Comparison of ENCODE assay signal across 30 cellular contexts in the genomic region with DNA sequence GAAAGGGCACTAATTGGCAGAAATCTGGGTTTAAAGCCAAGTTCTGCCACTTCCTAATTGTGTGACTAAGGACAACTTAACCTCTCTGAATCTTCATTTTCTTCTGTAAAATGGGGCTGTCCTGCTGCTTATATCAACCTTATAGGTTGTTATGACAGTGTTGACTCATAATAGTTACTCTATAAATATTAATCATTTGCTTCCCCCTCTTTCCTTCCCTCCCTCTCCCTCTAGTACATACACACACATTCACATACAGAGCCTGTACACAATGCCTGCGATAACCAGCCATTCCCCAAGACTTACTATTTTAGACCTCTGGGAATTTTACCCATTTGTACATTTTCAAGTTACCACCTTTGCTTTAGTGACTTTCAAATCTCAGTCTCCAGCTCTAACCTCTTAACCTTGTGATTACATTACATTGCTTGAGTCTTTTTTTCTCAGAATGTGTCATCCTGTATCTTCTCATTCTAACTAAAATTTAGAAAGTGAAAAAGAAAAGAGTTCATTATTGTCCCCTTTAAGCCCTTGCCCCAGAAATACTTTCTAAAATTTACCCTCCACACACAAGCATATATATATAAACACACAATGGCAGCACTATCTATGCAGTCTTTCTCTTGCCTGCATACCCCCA. TPM values are rescaled to one million over a fixed set of nuclear protein-coding genes. Genes with fewer than 3 reads are reported as not detected.
DNase-seq lines count a peak whose midpoint lies in the region; ATAC-seq, FAIRE-seq and TF ChIP-seq lines count a peak whose summit lies in the region.
"Had no signal": no experiment of that assay in that cellular context is flagged by ENCODE, and none has a peak within 500 bp of the region (broad histone marks: within the 10 kb centered on the region; RNA-seq: fewer than 3 reads in every experiment).

No MANE protein-coding gene starts in this region.

- TF ChIP-seq CTCF in Calu3 (IDR thresholded peaks at IDR 0.05; ENCODE audit: unreplicated experiment) = no peak
- TF ChIP-seq CTCF in fibroblast of pulmonary artery (IDR thresholded peaks at IDR 0.05; ENCODE audit: low read length, missing control alignments) = no peak

- FAIRE-seq in frontal cortex (lab: Jason Lieb, UNC) = no peak
- FAIRE-seq: HepG2 had no signal

- H3K9me3 Mint-ChIP-seq in Calu3 (ENCODE audit: low read depth, unreplicated experiment) = no peaks in the 10 kb centered on the region
- H3K9me3 Mint-ChIP-seq: activated CD4-positive, alpha-beta T cell treated with anti-CD3 and anti-CD28 coated beads, Interleukin-2, amount 10 ng/mL, durations not matched to agents 24 days and 14 days; CD4-positive, alpha-beta T cell had no signal

- intact Hi-C loops in Calu3 (cut with micrococcal nuclease; ENCODE audit: unreplicated experiment) = no loop called here

- H3K27ac Mint-ChIP-seq in Calu3 (ENCODE audit: unreplicated experiment) = peak overlapping the region; percentile 45
- H3K27ac Mint-ChIP-seq: activated CD4-positive, alpha-beta T cell treated with anti-CD3 and anti-CD28 coated beads, Interleukin-2, amount 10 ng/mL, durations not matched to agents 24 days and 14 days; CD4-positive, alpha-beta T cell; naive B cell; T-helper 17 cell had no signal

- no peaks in the 10 kb centered on the region for H3K27me3 Mint-ChIP-seq in Calu3 (ENCODE audit: unreplicated experiment)

- no TSS peak for BruUV-seq in Calu3 (replicated peaks; lab: Mats Ljungman, UMichigan)

- CTCF ChIA-PET in Calu3 (lab: Charles Lee) = no interaction called here

- H3K36me3 Mint-ChIP-seq in Calu3 (ENCODE audit: insufficient read depth, unreplicated experiment) = no peaks in the 10 kb centered on the region
- H3K36me3 Mint-ChIP-seq: naive B cell had no signal

- DNase-seq in Calu3 (no peak), ELR (ENCODE audit: low read depth) (peak; percentile 68), fibroblast of pulmonary artery (ENCODE audit: low read depth) (peak; percentile 12), frontal cortex (ENCODE audit: low spot score in 2 of 2) (no peak)
- no peak for DNase-seq in effector CD4-positive, alpha-beta T cell
- DNase-seq: activated CD4-positive, alpha-beta T cell treated with anti-CD3 and anti-CD28 coated beads, Interleukin-2, amount 10 ng/mL, durations not matched to agents 24 days and 14 days; activated CD8-positive, alpha-beta memory T cell treated with anti-CD3 and anti-CD28 coated beads, Interleukin-2, amount 50 U/mL, for 4 hours; activated gamma-delta T cell; CD4-positive, alpha-beta T cell; central memory CD4-positive, alpha-beta T cell; dermis blood vessel endothelial cell; DMS 273 treated with DMSO at 0.1 percent for 48 hours; foreskin melanocyte; naive B cell; NCI-H2171 treated with DMSO at 0.1 percent for 48 hours; NCI-H524; sigmoid colon; stimulated activated CD4-positive, alpha-beta T cell treated with anti-CD3 and anti-CD28 coated beads, Interleukin-15, amount 100 ng/mL, for 24 hours; T-helper 17 cell; transverse colon had no signal

- ATAC-seq in SK-N-SH treated with all-trans-retinoic acid at 6 μM for 48 hours = peak; percentile 56
- no peak for ATAC-seq in HG03135 (IDR thresholded peaks at IDR 0.05; ENCODE audit: unreplicated experiment)
- ATAC-seq: HepG2, left lobe of liver, T-helper 17 cell had no signal

- no peak overlapping the region for H3K4me3 Mint-ChIP-seq in Calu3 (ENCODE audit: low read depth, unreplicated experiment)
- H3K4me3 Mint-ChIP-seq: activated CD4-positive, alpha-beta T cell treated with anti-CD3 and anti-CD28 coated beads, Interleukin-2, amount 10 ng/mL, durations not matched to agents 24 days and 14 days; CD4-positive, alpha-beta T cell; naive B cell; T-helper 17 cell had no signal

- no peak overlapping the region for H3K4me3 ChIP-seq in fibroblast of pulmonary artery (replicated peaks; ENCODE audit: low read depth, low read length)
- H3K4me3 ChIP-seq: hepatocyte, prostate gland, sigmoid colon, transverse colon had no signal

- peaks cover 12% of the 10 kb centered on the region for H3K4me1 Mint-ChIP-seq in Calu3 (ENCODE audit: low read depth, unreplicated experiment)
- H3K4me1 Mint-ChIP-seq: naive B cell, T-helper 17 cell had no signal

TF ChIP-seq in SK-N-SH treated with all-trans-retinoic acid at 6 μM for 48 hours, 23 proteins besides CTCF, POLR2A, EP300 and RAD21:
- TF ChIP-seq, protein P1, sequence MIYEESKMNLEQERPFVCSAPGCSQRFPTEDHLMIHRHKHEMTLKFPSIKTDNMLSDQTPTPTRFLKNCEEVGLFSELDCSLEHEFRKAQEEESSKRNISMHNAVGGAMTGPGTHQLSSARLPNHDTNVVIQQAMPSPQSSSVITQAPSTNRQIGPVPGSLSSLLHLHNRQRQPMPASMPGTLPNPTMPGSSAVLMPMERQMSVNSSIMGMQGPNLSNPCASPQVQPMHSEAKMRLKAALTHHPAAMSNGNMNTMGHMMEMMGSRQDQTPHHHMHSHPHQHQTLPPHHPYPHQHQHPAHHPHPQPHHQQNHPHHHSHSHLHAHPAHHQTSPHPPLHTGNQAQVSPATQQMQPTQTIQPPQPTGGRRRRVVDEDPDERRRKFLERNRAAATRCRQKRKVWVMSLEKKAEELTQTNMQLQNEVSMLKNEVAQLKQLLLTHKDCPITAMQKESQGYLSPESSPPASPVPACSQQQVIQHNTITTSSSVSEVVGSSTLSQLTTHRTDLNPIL (CRISPR knock-in tag; IDR thresholded peaks at IDR 0.05; ENCODE audit: low read depth) = no peak
- TF ChIP-seq ZNF8 (CRISPR knock-in tag; IDR thresholded peaks at IDR 0.05) (no peak), ZNF70 (CRISPR knock-in tag; IDR thresholded peaks at IDR 0.05) (no peak), OSR1 (CRISPR knock-in tag; IDR thresholded peaks at IDR 0.05) (no peak), ZNF565 (CRISPR knock-in tag; conservative IDR thresholded peaks at IDR 0.05; ENCODE audit: low read depth) (no peak)
- TF ChIP-seq, protein P2, sequence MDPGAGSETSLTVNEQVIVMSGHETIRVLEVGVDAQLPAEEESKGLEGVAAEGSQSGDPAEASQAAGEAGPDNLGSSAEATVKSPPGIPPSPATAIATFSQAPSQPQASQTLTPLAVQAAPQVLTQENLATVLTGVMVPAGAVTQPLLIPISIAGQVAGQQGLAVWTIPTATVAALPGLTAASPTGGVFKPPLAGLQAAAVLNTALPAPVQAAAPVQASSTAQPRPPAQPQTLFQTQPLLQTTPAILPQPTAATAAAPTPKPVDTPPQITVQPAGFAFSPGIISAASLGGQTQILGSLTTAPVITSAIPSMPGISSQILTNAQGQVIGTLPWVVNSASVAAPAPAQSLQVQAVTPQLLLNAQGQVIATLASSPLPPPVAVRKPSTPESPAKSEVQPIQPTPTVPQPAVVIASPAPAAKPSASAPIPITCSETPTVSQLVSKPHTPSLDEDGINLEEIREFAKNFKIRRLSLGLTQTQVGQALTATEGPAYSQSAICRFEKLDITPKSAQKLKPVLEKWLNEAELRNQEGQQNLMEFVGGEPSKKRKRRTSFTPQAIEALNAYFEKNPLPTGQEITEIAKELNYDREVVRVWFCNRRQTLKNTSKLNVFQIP (CRISPR knock-in tag; IDR thresholded peaks at IDR 0.05; ENCODE audit: borderline replicate concordance, low read depth) = no peak

RNA-seq across cellular contexts. Expression of a gene that starts 31.9 kb away (rescaled TPM):
- total RNA-seq in Calu3 (2022) (not detected in 2 replicates), frontal cortex (not detected)
- total RNA-seq: activated CD4-positive, alpha-beta T cell treated with anti-CD3 and anti-CD28 coated beads, Interleukin-2, amount 10 ng/mL, durations not matched to agents 24 days and 14 days; CD4-positive, alpha-beta T cell; dermis blood vessel endothelial cell; H4; HepG2; LHCN-M2; RPMI7951; sigmoid colon; SK-MEL-5; T-helper 17 cell; transverse colon had no signal

Comparison
In these comparisons a context has a peak if more than half of its experiments do, and no peak if none do; other contexts are left out.
1. DNase-seq: peak in ELR (single experiment) and fibroblast of pulmonary artery (single experiment); none in Calu3 (single experiment), frontal cortex (0 of 2) and effector CD4-positive, alpha-beta T cell (single experiment).